Comparison of ENCODE assay signal across 22 cellular contexts in the genomic region with DNA sequence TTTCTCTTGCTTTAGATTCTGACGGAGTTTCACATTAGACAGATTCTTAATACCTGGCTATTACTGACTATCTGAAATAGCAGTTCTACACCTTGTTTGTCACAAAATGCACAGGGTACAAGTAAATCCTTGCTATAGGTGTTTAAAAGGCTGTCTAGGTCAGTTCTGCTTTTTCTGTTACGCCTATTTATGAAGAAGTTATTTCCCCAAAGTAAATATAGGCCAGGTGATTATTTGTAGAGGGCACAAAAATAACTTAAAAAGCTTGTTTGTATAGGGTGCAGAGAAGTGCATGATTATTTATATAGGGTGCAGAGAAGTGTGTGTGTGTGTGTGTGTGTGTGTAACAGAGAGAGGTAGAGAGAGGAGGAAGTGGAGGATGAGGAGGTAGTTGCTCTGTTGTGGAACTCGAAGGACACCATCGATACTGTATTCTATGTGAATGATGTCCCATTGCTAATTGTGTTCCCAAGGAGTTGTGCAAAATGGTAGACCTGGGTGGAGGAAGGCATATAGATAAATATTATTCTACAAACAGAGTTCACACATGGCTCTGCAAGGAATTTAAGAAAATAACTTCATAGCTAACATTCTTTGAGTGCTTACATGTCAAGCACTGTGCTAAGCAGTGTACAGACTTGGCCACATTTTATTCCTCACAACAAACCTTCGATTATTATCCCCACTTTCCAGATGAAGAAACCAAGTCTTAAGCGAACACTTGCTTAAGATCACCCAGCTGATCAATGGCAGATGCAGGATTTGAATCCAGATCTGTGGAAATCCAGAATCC.
DNase-seq lines count a peak whose midpoint lies in the region; ATAC-seq and TF ChIP-seq lines count a peak whose summit lies in the region.
"Had no signal": no experiment of that assay in that cellular context is flagged by ENCODE, and none has a peak within 500 bp of the region (broad histone marks: within the 10 kb centered on the region; RNA-seq: fewer than 3 reads in every experiment).

No MANE protein-coding gene starts in this region.

- peak overlapping the region; percentile 34 for H3K4me3 Mint-ChIP-seq in osteocyte (ENCODE audit: unreplicated experiment)
- H3K4me3 Mint-ChIP-seq: stimulated activated effector memory CD8-positive, alpha-beta T cell treated with anti-CD3 and anti-CD28 coated beads, Interleukin-12 subunit alpha, Interleukin-12 subunit beta, amount 100 ng/mL, for 72 hours had no signal

- no peak overlapping the region for H3K4me3 ChIP-seq in choroid plexus epithelial cell (ENCODE audit: low read depth, low read length)
- H3K4me3 ChIP-seq: cardiac muscle cell, SJSA1, testis had no signal

- H3K4me1 Mint-ChIP-seq in osteocyte (ENCODE audit: unreplicated experiment), result peaks cover 42% of the 10 kb centered on the region
- H3K4me1 Mint-ChIP-seq: stimulated activated effector memory CD8-positive, alpha-beta T cell treated with anti-CD3 and anti-CD28 coated beads, Interleukin-12 subunit alpha, Interleukin-12 subunit beta, amount 100 ng/mL, for 72 hours had no signal

- DNase-seq in DMS53 (lab: John Stamatoyannopoulos, UW) (peak; percentile 13), DMS53 treated with DMSO at 0.1 percent for 48 hours (lab: John Stamatoyannopoulos, UW; ENCODE audit: unreplicated experiment) (no peak), choroid plexus epithelial cell (ENCODE audit: low read depth) (peak; percentile 30), osteocyte (ENCODE audit: extremely low spot score, unreplicated experiment) (no peak), NCI-H524 (lab: John Stamatoyannopoulos, UW) (no peak)
- DNase-seq in central memory CD4-positive, alpha-beta T cell, result no peak
- DNase-seq: activated CD4-positive, alpha-beta T cell treated with anti-CD3 and anti-CD28 coated beads, Interleukin-2, amount 50 U/mL, for 1 hour; activated naive CD4-positive, alpha-beta T cell treated with anti-CD3 and anti-CD28 coated beads, Interleukin-2, amount 50 U/mL, for 16 hours; BE2C; COR-L47; HCEC 1CT; NCI-H1092; NCI-H187; NCI-H69; occipital lobe; stimulated activated CD4-positive, alpha-beta T cell treated with anti-CD3 and anti-CD28 coated beads, Interleukin-2, amount 100 ng/mL, for 24 hours; testis had no signal

- H3K27ac Mint-ChIP-seq in osteocyte (ENCODE audit: unreplicated experiment), result peak overlapping the region; percentile 75
- H3K27ac Mint-ChIP-seq: stimulated activated effector memory CD8-positive, alpha-beta T cell treated with anti-CD3 and anti-CD28 coated beads, Interleukin-12 subunit alpha, Interleukin-12 subunit beta, amount 100 ng/mL, for 72 hours had no signal

- ATAC-seq in HG02852 (IDR thresholded peaks at IDR 0.05; ENCODE audit: unreplicated experiment), result no peak
- ATAC-seq in esophagus mucosa, result no peak
- ATAC-seq: stimulated activated effector memory CD8-positive, alpha-beta T cell treated with anti-CD3 and anti-CD28 coated beads, Interleukin-12 subunit alpha, Interleukin-12 subunit beta, amount 100 ng/mL, for 72 hours had no signal

- no peaks in the 10 kb centered on the region for H3K36me3 Mint-ChIP-seq in osteocyte (ENCODE audit: unreplicated experiment)
- H3K36me3 Mint-ChIP-seq: stimulated activated effector memory CD8-positive, alpha-beta T cell treated with anti-CD3 and anti-CD28 coated beads, Interleukin-12 subunit alpha, Interleukin-12 subunit beta, amount 100 ng/mL, for 72 hours had no signal

- peaks cover 5% of the 10 kb centered on the region for H3K9me3 Mint-ChIP-seq in osteocyte (ENCODE audit: unreplicated experiment)
- H3K9me3 Mint-ChIP-seq: stimulated activated effector memory CD8-positive, alpha-beta T cell treated with anti-CD3 and anti-CD28 coated beads, Interleukin-12 subunit alpha, Interleukin-12 subunit beta, amount 100 ng/mL, for 72 hours had no signal

- TF ChIP-seq CTCF in choroid plexus epithelial cell (conservative IDR thresholded peaks at IDR 0.05; ENCODE audit: low read depth, low read length), result no peak
- TF ChIP-seq CTCF in osteocyte (IDR thresholded peaks at IDR 0.05), result no peak

- no peaks in the 10 kb centered on the region for H3K27me3 Mint-ChIP-seq in osteocyte (ENCODE audit: unreplicated experiment)

Comparison
In these comparisons a context has a peak if more than half of its experiments do, and no peak if none do; other contexts are left out.
1. DNase-seq: peak in DMS53 (single experiment) and choroid plexus epithelial cell (single experiment); none in DMS53 treated with DMSO at 0.1 percent for 48 hours (single experiment), osteocyte (single experiment), central memory CD4-positive, alpha-beta T cell (single experiment) and NCI-H524 (0 of 2).